ENCODE assay signal across 8 cellular contexts in the genomic region with DNA sequence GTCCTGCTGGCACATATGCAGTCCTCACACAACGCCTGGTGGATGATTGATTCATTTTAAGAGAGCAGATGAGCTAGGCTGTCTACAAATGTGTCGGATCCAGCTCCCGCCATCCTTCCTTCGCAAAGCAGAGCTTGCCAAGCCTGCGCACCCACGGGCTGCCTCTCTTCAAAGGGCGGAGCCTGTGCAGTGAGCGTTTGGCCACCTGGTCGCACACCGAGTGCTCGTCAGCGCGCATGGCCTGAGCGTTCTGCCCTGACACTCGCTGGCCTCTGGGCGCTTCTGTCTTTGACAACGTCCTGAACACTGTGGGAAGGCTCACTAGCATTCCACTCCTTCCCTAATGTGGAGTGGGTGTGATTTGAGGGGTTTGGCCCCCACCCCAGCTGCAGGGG.
DNase-seq lines count a peak whose midpoint lies in the region; ATAC-seq lines count a peak whose summit lies in the region.

No MANE protein-coding gene starts in this region.

- H3K27me3 Mint-ChIP-seq in activated naive CD8-positive, alpha-beta T cell: peaks cover 24% of the 10 kb centered on the region

- DNase-seq in stimulated activated CD4-positive, alpha-beta T cell treated with anti-CD3 and anti-CD28 coated beads, Interleukin-12 subunit alpha, Interleukin-12 subunit beta, amount 100 ng/mL, for 4 hours: peak; percentile 28
- no peak for DNase-seq in stimulated activated CD4-positive, alpha-beta T cell treated with anti-CD3 and anti-CD28 coated beads, Interleukin-2, amount 100 ng/mL, for 48 hours
- no peak for DNase-seq in stimulated activated effector memory CD8-positive, alpha-beta T cell treated with anti-CD3 and anti-CD28 coated beads, Interleukin-12 subunit alpha, Interleukin-12 subunit beta, amount 100 ng/mL, for 72 hours (ENCODE audit: low spot score in 2 of 2)
- DNase-seq in central memory CD4-positive, alpha-beta T cell: no peak

- H3K9me3 Mint-ChIP-seq in activated naive CD8-positive, alpha-beta T cell (ENCODE audit: low read depth): no peaks in the 10 kb centered on the region
- no peaks in the 10 kb centered on the region for H3K9me3 Mint-ChIP-seq in stimulated activated effector memory CD8-positive, alpha-beta T cell treated with anti-CD3 and anti-CD28 coated beads, Interleukin-12 subunit alpha, Interleukin-12 subunit beta, amount 100 ng/mL, for 72 hours

- H3K36me3 Mint-ChIP-seq in activated naive CD8-positive, alpha-beta T cell: no peaks in the 10 kb centered on the region
- H3K36me3 Mint-ChIP-seq in stimulated activated effector memory CD8-positive, alpha-beta T cell treated with anti-CD3 and anti-CD28 coated beads, Interleukin-12 subunit alpha, Interleukin-12 subunit beta, amount 100 ng/mL, for 72 hours: peaks cover 6% of the 10 kb centered on the region

- peak overlapping the region; percentile 79 for H3K4me3 ChIP-seq in iPS-18a (ENCODE audit: low read length)

- peak; percentile 57 for ATAC-seq in stimulated activated effector memory CD8-positive, alpha-beta T cell treated with anti-CD3 and anti-CD28 coated beads, Interleukin-12 subunit alpha, Interleukin-12 subunit beta, amount 100 ng/mL, for 72 hours
- ATAC-seq in HG02642 (IDR thresholded peaks at IDR 0.05; ENCODE audit: poor library complexity, unreplicated experiment) (no peak), HG02870 (IDR thresholded peaks at IDR 0.05; ENCODE audit: unreplicated experiment) (no peak)

- peaks cover 40% of the 10 kb centered on the region for H3K27me3 ChIP-seq in iPS-18a (ENCODE audit: control insufficient read depth, insufficient read depth, low read length)

- peaks cover 15% of the 10 kb centered on the region for H3K4me1 Mint-ChIP-seq in activated naive CD8-positive, alpha-beta T cell (ENCODE audit: low read depth)
- peaks cover 15% of the 10 kb centered on the region for H3K4me1 Mint-ChIP-seq in stimulated activated effector memory CD8-positive, alpha-beta T cell treated with anti-CD3 and anti-CD28 coated beads, Interleukin-12 subunit alpha, Interleukin-12 subunit beta, amount 100 ng/mL, for 72 hours

- H3K4me1 ChIP-seq in iPS-18a (ENCODE audit: control insufficient read depth, low read depth, low read length): peaks cover 16% of the 10 kb centered on the region

- H3K9me3 ChIP-seq in iPS-18a (ENCODE audit: control insufficient read depth, low read depth, low read length): no peaks in the 10 kb centered on the region

- peak overlapping the region; percentile 93 for H3K4me3 Mint-ChIP-seq in activated naive CD8-positive, alpha-beta T cell
- peak overlapping the region; percentile 78 for H3K4me3 Mint-ChIP-seq in stimulated activated effector memory CD8-positive, alpha-beta T cell treated with anti-CD3 and anti-CD28 coated beads, Interleukin-12 subunit alpha, Interleukin-12 subunit beta, amount 100 ng/mL, for 72 hours

- H3K27ac ChIP-seq in iPS-18a (ENCODE audit: low read length): no peak overlapping the region

- H3K36me3 ChIP-seq in iPS-18a (ENCODE audit: control insufficient read depth, low read depth, low read length): no peaks in the 10 kb centered on the region

- H3K9ac ChIP-seq in iPS-18a (ENCODE audit: low read length): peak overlapping the region; percentile 81

- H3K27ac Mint-ChIP-seq in activated naive CD8-positive, alpha-beta T cell: no peak overlapping the region
- no peak overlapping the region for H3K27ac Mint-ChIP-seq in stimulated activated effector memory CD8-positive, alpha-beta T cell treated with anti-CD3 and anti-CD28 coated beads, Interleukin-12 subunit alpha, Interleukin-12 subunit beta, amount 100 ng/mL, for 72 hours
